23 cellular contexts compared by ENCODE assay signal in genomic region chr5:166379515-166379914, GRCh38.
"Had no signal": no experiment of that assay in that cellular context is flagged by ENCODE, and none has a peak within 500 bp of the region (broad histone marks: within the 10 kb centered on the region; RNA-seq: fewer than 3 reads in every experiment).

No MANE protein-coding gene starts in this region.

- H3K36me3 ChIP-seq: colonic mucosa, esophagus muscularis mucosa, esophagus squamous epithelium, gastrocnemius medialis, gastroesophageal sphincter, heart left ventricle had no signal

- H3K27me3 ChIP-seq: colonic mucosa, dorsolateral prefrontal cortex, esophagus muscularis mucosa, esophagus squamous epithelium, foreskin keratinocyte, gastrocnemius medialis, gastroesophageal sphincter, heart left ventricle had no signal

- DNase-seq: colonic mucosa; cortex of kidney; dermis blood vessel endothelial cell; dorsolateral prefrontal cortex; effector CD4-positive, alpha-beta T cell; effector CD8-positive, alpha-beta T cell; effector memory CD4-positive, alpha-beta T cell; effector memory CD8-positive, alpha-beta T cell; endodermal cell; erythroblast; esophagus squamous epithelium; foreskin fibroblast; foreskin keratinocyte; foreskin melanocyte; gastrocnemius medialis; glutamatergic neuron; head of caudate nucleus had no signal

- H3K4me1 ChIP-seq: colonic mucosa, esophagus muscularis mucosa, esophagus squamous epithelium, foreskin keratinocyte, gastrocnemius medialis, gastroesophageal sphincter, heart left ventricle had no signal

- H3K27ac ChIP-seq: colonic mucosa, coronary artery, dorsolateral prefrontal cortex, epithelial cell of prostate, esophagus muscularis mucosa, esophagus squamous epithelium, foreskin keratinocyte, gastrocnemius medialis, gastroesophageal sphincter, heart left ventricle had no signal

- FAIRE-seq: endothelial cell of umbilical vein had no signal

- H3K9me3 ChIP-seq: colonic mucosa, esophagus squamous epithelium, gastrocnemius medialis had no signal

- H3K4me3 ChIP-seq: colonic mucosa, coronary artery, dorsolateral prefrontal cortex, esophagus muscularis mucosa, esophagus squamous epithelium, gastrocnemius medialis, gastroesophageal sphincter, heart left ventricle had no signal
